Comparison of ENCODE assay signal across 8 cellular contexts in genomic region chr4:77075869-77076801, GRCh38. TPM values are rescaled to one million over a fixed set of nuclear protein-coding genes. Genes with fewer than 3 reads are reported as not detected.
DNase-seq lines count a peak whose midpoint lies in the region; ATAC-seq and TF ChIP-seq lines count a peak whose summit lies in the region.

Gene CCNI (minus strand): TSS chr4:77075989. CDS start chr4:77066362, 9,627 bp downstream.

- DNase-seq in Daoy (ENCODE audit: low read depth) (peak; percentile 93), GOT3 (lab: John Stamatoyannopoulos, UW) (peak; percentile 93), LNCaP clone FGC (ENCODE audit: low read depth) (peak; percentile 96), RPMI8226 (peak; percentile 94), fibroblast of gingiva (ENCODE audit: low read depth) (peak; percentile 98), naive B cell (peak; percentile 97)
- peak; percentile 78 to 85 for DNase-seq in activated T-helper 1 cell treated with anti-CD3 and anti-CD28 coated beads, Interleukin-2, amount 50 U/mL, for 16 hours (ENCODE audit: low read depth in 1 of 2, low spot score in 1 of 2)

- no peaks in the 10 kb centered on the region for H3K36me3 Mint-ChIP-seq in naive B cell
- H3K36me3 Mint-ChIP-seq in stimulated activated memory B cell treated with anti-CD40 and anti-IgM and Interleukin-4, amounts not matched to agents 10 μg/mL and 1 μg/mL and 100 μg/mL, for 72 hours = peaks cover 13% of the 10 kb centered on the region

- H3K9me3 Mint-ChIP-seq in naive B cell = no peaks in the 10 kb centered on the region
- H3K9me3 Mint-ChIP-seq in stimulated activated memory B cell treated with anti-CD40 and anti-IgM and Interleukin-4, amounts not matched to agents 10 μg/mL and 1 μg/mL and 100 μg/mL, for 72 hours = no peaks in the 10 kb centered on the region

- peak within 1 kb of the TSS in 4 of 8 donors; percentile 99 to 100 (median 99) for H3K4me3 Mint-ChIP-seq in naive B cell
- no peak within 1 kb of the TSS for H3K4me3 Mint-ChIP-seq in stimulated activated memory B cell treated with anti-CD40 and anti-IgM and Interleukin-4, amounts not matched to agents 10 μg/mL and 1 μg/mL and 100 μg/mL, for 72 hours

- H3K27me3 Mint-ChIP-seq in naive B cell = peaks cover 0 to 8% (median 0%) of the 10 kb centered on the region in 3 donors
- H3K27me3 Mint-ChIP-seq in stimulated activated memory B cell treated with anti-CD40 and anti-IgM and Interleukin-4, amounts not matched to agents 10 μg/mL and 1 μg/mL and 100 μg/mL, for 72 hours = no peaks in the 10 kb centered on the region

- TF ChIP-seq CTCF in LNCaP clone FGC (IDR thresholded peaks at IDR 0.05; ENCODE audit: control insufficient read depth, extremely low read depth, insufficient read depth) = no peak

- H3K4me1 Mint-ChIP-seq in naive B cell = peaks cover 38 to 54% (median 43%) of the 10 kb centered on the region in 3 donors
- H3K4me1 Mint-ChIP-seq in stimulated activated memory B cell treated with anti-CD40 and anti-IgM and Interleukin-4, amounts not matched to agents 10 μg/mL and 1 μg/mL and 100 μg/mL, for 72 hours = peaks cover 31% of the 10 kb centered on the region

- H3K27ac Mint-ChIP-seq in naive B cell = peak within 1 kb of the TSS in 5 of 6 donors; percentile 100
- no peak within 1 kb of the TSS for H3K27ac Mint-ChIP-seq in stimulated activated memory B cell treated with anti-CD40 and anti-IgM and Interleukin-4, amounts not matched to agents 10 μg/mL and 1 μg/mL and 100 μg/mL, for 72 hours

- ATAC-seq in naive B cell (ENCODE audit: low read depth in 2 of 2) = peak; percentile 61 to 69
- peak; percentile 90 for ATAC-seq in stimulated activated memory B cell treated with anti-CD40 and anti-IgM and Interleukin-4, amounts not matched to agents 10 μg/mL and 1 μg/mL and 100 μg/mL, for 72 hours

- peak within 1 kb of the TSS; percentile 71 for H3K4me3 ChIP-seq in LNCaP clone FGC (ENCODE audit: low read depth, low read length)

RNA-seq across cellular contexts. Expression of gene CCNI, which starts in this region (rescaled TPM):
- total RNA-seq in Daoy (2014; rRNA removed; shearing (Covaris generic)) = 34.7 and 35.5 TPM in 2 replicates
- 100 to 1,000 TPM; 406 to 501 (median 453) TPM for polyA plus RNA-seq in naive B cell (ENCODE audit: low read depth in 6 of 6)

Comparison
In these comparisons a context has a peak if more than half of its experiments do, and no peak if none do; other contexts are left out.
1. Peak in every context shown above with its lines: DNase-seq, ATAC-seq and H3K4me3 ChIP-seq.